ENCODE assay signal across 9 cellular contexts in the genomic region with DNA sequence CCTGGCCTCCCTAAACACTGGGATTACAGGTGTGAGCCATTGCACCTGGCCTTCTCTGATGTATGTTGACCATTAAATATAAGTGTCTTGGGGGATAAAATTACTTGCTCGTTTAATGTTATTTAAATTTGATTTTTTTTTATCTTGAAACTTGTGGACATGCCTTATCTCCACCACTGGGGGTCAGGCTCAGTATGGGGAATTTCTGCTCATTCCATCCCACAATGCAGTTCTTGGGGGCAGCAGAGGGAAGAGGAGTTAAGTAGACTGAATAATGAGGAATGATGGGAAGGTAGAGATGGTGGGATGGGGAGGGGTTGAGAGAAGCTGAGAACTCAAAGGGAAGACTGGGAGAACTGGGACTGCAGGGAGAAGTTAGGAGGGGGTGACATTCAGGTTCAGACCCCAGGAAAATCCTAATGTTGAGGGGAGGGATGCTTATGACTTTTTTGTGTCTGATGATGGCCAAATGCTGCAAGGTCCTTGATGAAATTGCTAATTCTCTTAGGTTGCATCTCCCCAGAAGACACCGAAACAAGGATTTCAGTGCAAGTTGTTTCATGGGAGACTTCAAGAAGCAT.
DNase-seq lines count a peak whose midpoint lies in the region; ATAC-seq and TF ChIP-seq lines count a peak whose summit lies in the region.
"Had no signal": no experiment of that assay in that cellular context is flagged by ENCODE, and none has a peak within 500 bp of the region (broad histone marks: within the 10 kb centered on the region; RNA-seq: fewer than 3 reads in every experiment).

No MANE protein-coding gene starts in this region.

- peak; percentile 33 for DNase-seq in NCI-H1105 treated with DMSO at 0.1 percent for 48 hours (lab: John Stamatoyannopoulos, UW)
- no peak for DNase-seq in NCI-H1105 (lab: John Stamatoyannopoulos, UW)
- DNase-seq in NCI-H460 (ENCODE audit: extremely low read depth, low read depth), result peak; percentile 16
- no peak for DNase-seq in coronary artery (ENCODE audit: low spot score)
- DNase-seq in nephron progenitor cell, result peak; percentile 31
- no peak for DNase-seq in effector memory CD4-positive, alpha-beta T cell
- DNase-seq in naive thymus-derived CD4-positive, alpha-beta T cell, result no peak

- H3K4me3 Mint-ChIP-seq in nephron progenitor cell, result no peak overlapping the region
- H3K4me3 Mint-ChIP-seq in naive thymus-derived CD4-positive, alpha-beta T cell, result no peak overlapping the region

- TF ChIP-seq CTCF in coronary artery (IDR thresholded peaks at IDR 0.05) (peak; percentile 29), nephron progenitor cell (IDR thresholded peaks at IDR 0.05) (peak; percentile 66)

- H3K27ac Mint-ChIP-seq in nephron progenitor cell, result no peak overlapping the region
- H3K27ac Mint-ChIP-seq in naive thymus-derived CD4-positive, alpha-beta T cell, result peak overlapping the region in 1 of 9 donors; percentile 3

- no peaks in the 10 kb centered on the region for H3K27me3 ChIP-seq in effector memory CD4-positive, alpha-beta T cell (replicated peaks; ENCODE audit: control insufficient read depth, insufficient read depth, low read length, poor library complexity, severe bottlenecking)
- H3K27me3 ChIP-seq in naive thymus-derived CD4-positive, alpha-beta T cell (ENCODE audit: control insufficient read depth in 2 of 2, insufficient read depth in 2 of 2, low read length in 2 of 2), result no peaks in the 10 kb centered on the region
- H3K27me3 ChIP-seq: BLaER1 had no signal

- H3K4me1 Mint-ChIP-seq in nephron progenitor cell, result peaks cover 6% of the 10 kb centered on the region
- no peaks in the 10 kb centered on the region for H3K4me1 Mint-ChIP-seq in naive thymus-derived CD4-positive, alpha-beta T cell

- no peak for ATAC-seq in HG02571 (IDR thresholded peaks at IDR 0.05; ENCODE audit: unreplicated experiment)
- ATAC-seq in naive thymus-derived CD4-positive, alpha-beta T cell, result no peak

- CTCF ChIA-PET in naive thymus-derived CD4-positive, alpha-beta T cell (lab: Charles Lee), result no interaction called here

- H3K4me3 ChIP-seq in coronary artery, result no peak overlapping the region
- no peak overlapping the region for H3K4me3 ChIP-seq in effector memory CD4-positive, alpha-beta T cell (ENCODE audit: insufficient read depth, low read depth, low read length, poor library complexity, severe bottlenecking)
- H3K4me3 ChIP-seq in naive thymus-derived CD4-positive, alpha-beta T cell (ENCODE audit: low read length), result no peak overlapping the region
- H3K4me3 ChIP-seq: BLaER1 had no signal

- H3K4me1 ChIP-seq in effector memory CD4-positive, alpha-beta T cell (ENCODE audit: control insufficient read depth, insufficient read depth, low read length, poor library complexity, severe bottlenecking), result no peaks in the 10 kb centered on the region
- no peaks in the 10 kb centered on the region for H3K4me1 ChIP-seq in naive thymus-derived CD4-positive, alpha-beta T cell (ENCODE audit: control insufficient read depth in 2 of 2, insufficient read depth in 2 of 2, low read length in 2 of 2)
- H3K4me1 ChIP-seq: BLaER1 had no signal

- no peaks in the 10 kb centered on the region for H3K9me3 ChIP-seq in effector memory CD4-positive, alpha-beta T cell (ENCODE audit: control insufficient read depth, low read length)
- H3K9me3 ChIP-seq in naive thymus-derived CD4-positive, alpha-beta T cell (ENCODE audit: control insufficient read depth in 2 of 3, low read length in 3 of 3), result no peaks in the 10 kb centered on the region

- POLR2A ChIA-PET in naive thymus-derived CD4-positive, alpha-beta T cell (lab: Charles Lee), result no interaction called here

- intact Hi-C loops in naive thymus-derived CD4-positive, alpha-beta T cell (cut with micrococcal nuclease), result no loop called here

- H3K36me3 ChIP-seq in effector memory CD4-positive, alpha-beta T cell (ENCODE audit: control insufficient read depth, insufficient read depth, low read length), result no peaks in the 10 kb centered on the region
- H3K36me3 ChIP-seq in naive thymus-derived CD4-positive, alpha-beta T cell (ENCODE audit: control insufficient read depth in 2 of 3, insufficient read depth in 3 of 3, low read length in 3 of 3), result no peaks in the 10 kb centered on the region
- H3K36me3 ChIP-seq: BLaER1 had no signal

- H3K36me3 Mint-ChIP-seq in nephron progenitor cell (ENCODE audit: low read depth), result no peaks in the 10 kb centered on the region
- peaks cover 0 to 4% (median 0%) of the 10 kb centered on the region in 5 donors for H3K36me3 Mint-ChIP-seq in naive thymus-derived CD4-positive, alpha-beta T cell

- no peak overlapping the region for H3K27ac ChIP-seq in coronary artery
- no peak overlapping the region for H3K27ac ChIP-seq in effector memory CD4-positive, alpha-beta T cell (ENCODE audit: insufficient read depth, low read length, poor library complexity, severe bottlenecking)
- no peak overlapping the region for H3K27ac ChIP-seq in naive thymus-derived CD4-positive, alpha-beta T cell (ENCODE audit: low read depth, low read length)
- H3K27ac ChIP-seq: BLaER1 had no signal

- H3K27me3 Mint-ChIP-seq in nephron progenitor cell (ENCODE audit: low read depth, poor library complexity), result peaks cover 22% of the 10 kb centered on the region
- H3K27me3 Mint-ChIP-seq in naive thymus-derived CD4-positive, alpha-beta T cell, result peaks cover 5 to 24% (median 20%) of the 10 kb centered on the region in 5 donors

- H3K9me3 Mint-ChIP-seq in nephron progenitor cell, result peaks cover 18% of the 10 kb centered on the region
- peaks cover 0 to 26% (median 6%) of the 10 kb centered on the region in 11 donors for H3K9me3 Mint-ChIP-seq in naive thymus-derived CD4-positive, alpha-beta T cell

Comparison
In these comparisons a context has a peak if more than half of its experiments do, and no peak if none do; other contexts are left out.
1. DNase-seq: peak in NCI-H1105 treated with DMSO at 0.1 percent for 48 hours (single experiment), NCI-H460 (single experiment) and nephron progenitor cell (single experiment); none in NCI-H1105 (single experiment), coronary artery (single experiment), effector memory CD4-positive, alpha-beta T cell (0 of 3) and naive thymus-derived CD4-positive, alpha-beta T cell (0 of 9).